Comparison of ENCODE assay signal across 1 cellular context in genomic region chr19:8342316-8342683, GRCh38.
TF ChIP-seq lines count a peak whose summit lies in the region.

No MANE protein-coding gene starts in this region.

TF ChIP-seq in GM23338, 12 proteins besides CTCF, POLR2A, EP300 and RAD21 (continued from another document):
- no peak for TF ChIP-seq REST (IDR thresholded peaks at IDR 0.05; ENCODE audit: unreplicated experiment)
- TF ChIP-seq POLR2AphosphoS5 (IDR thresholded peaks at IDR 0.05; ENCODE audit: low read depth), result no peak
- no peak for TF ChIP-seq ZNF114 (CRISPR knock-in tag; IDR thresholded peaks at IDR 0.05)
- no peak for TF ChIP-seq ZNF462 (CRISPR knock-in tag; IDR thresholded peaks at IDR 0.05)
- TF ChIP-seq EZH2 (IDR thresholded peaks at IDR 0.05; ENCODE audit: low read depth, unreplicated experiment), result no peak
- no peak for TF ChIP-seq NANOG (IDR thresholded peaks at IDR 0.05; ENCODE audit: borderline replicate concordance)
- no peak for TF ChIP-seq EZH2phosphoT487 (IDR thresholded peaks at IDR 0.05; ENCODE audit: unreplicated experiment)
TF ChIP-seq in GM23338: peak in this region for 0.
